In the genomic region with DNA sequence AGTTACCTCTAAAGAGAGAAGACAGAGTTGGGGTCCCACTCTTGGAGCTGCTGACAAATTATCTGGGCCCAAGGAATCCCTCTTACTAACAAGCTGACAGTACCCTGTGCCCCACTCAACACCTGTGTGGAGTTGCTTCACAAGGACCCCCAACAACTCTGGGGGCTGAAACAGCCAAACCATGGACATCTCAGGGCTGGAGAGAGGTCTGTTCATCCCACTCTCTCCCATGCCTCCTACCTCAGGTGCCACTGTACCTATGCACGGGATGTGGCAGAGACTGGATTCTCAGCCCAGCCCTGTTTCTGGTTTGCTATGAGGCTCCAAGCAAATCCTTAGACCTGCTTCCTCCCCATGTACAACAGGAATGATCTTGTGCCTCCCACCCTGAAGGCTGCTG, we compare ENCODE assay signal across 20 cellular contexts.
DNase-seq lines count a peak whose midpoint lies in the region; ATAC-seq and TF ChIP-seq lines count a peak whose summit lies in the region.
"Had no signal": no experiment of that assay in that cellular context is flagged by ENCODE, and none has a peak within 500 bp of the region (broad histone marks: within the 10 kb centered on the region; RNA-seq: fewer than 3 reads in every experiment).

No MANE protein-coding gene starts in this region.

- H3K9me3 Mint-ChIP-seq in activated naive CD4-positive, alpha-beta T cell treated with anti-CD3 and anti-CD28 coated beads, Interleukin-2, amount 10 ng/mL, durations not matched to agents 7 days and 5 days, result no peaks in the 10 kb centered on the region
- no peaks in the 10 kb centered on the region for H3K9me3 Mint-ChIP-seq in activated naive CD4-positive, alpha-beta T cell treated with anti-CD3 and anti-CD28 coated beads, Interleukin-2, amount 50 U/mL, for 72 hours
- H3K9me3 Mint-ChIP-seq: CD14-positive monocyte; CD4-positive, alpha-beta T cell; CD8-positive, alpha-beta memory T cell had no signal

- H3K27ac Mint-ChIP-seq in activated naive CD4-positive, alpha-beta T cell treated with anti-CD3 and anti-CD28 coated beads, Interleukin-2, amount 10 ng/mL, durations not matched to agents 7 days and 5 days, result no peak overlapping the region
- no peak overlapping the region for H3K27ac Mint-ChIP-seq in activated naive CD4-positive, alpha-beta T cell treated with anti-CD3 and anti-CD28 coated beads, Interleukin-2, amount 50 U/mL, for 72 hours
- H3K27ac Mint-ChIP-seq: CD4-positive, alpha-beta T cell had no signal

- peaks cover 2% of the 10 kb centered on the region for H4K20me1 ChIP-seq in osteoblast (ENCODE audit: insufficient read depth, low read length)

- H3K9me3 ChIP-seq in osteoblast (ENCODE audit: low read depth, low read length) (no peaks in the 10 kb centered on the region), body of pancreas (no peaks in the 10 kb centered on the region)
- H3K9me3 ChIP-seq: BE2C; BLaER1 treated with 17β-estradiol and CSF1 and Interleukin-3, amounts not matched to agents 10 nM and 100 nM had no signal

- no peak overlapping the region for H3K4me3 Mint-ChIP-seq in activated naive CD4-positive, alpha-beta T cell treated with anti-CD3 and anti-CD28 coated beads, Interleukin-2, amount 10 ng/mL, durations not matched to agents 7 days and 5 days
- H3K4me3 Mint-ChIP-seq: CD14-positive monocyte; CD4-positive, alpha-beta T cell; CD8-positive, alpha-beta memory T cell had no signal

- H3K4me2 ChIP-seq in osteoblast (ENCODE audit: insufficient read depth, low read length), result no peak overlapping the region
- H3K4me2 ChIP-seq: BLaER1 treated with 17β-estradiol and CSF1 and Interleukin-3, amounts not matched to agents 10 nM and 100 nM had no signal

- no peaks in the 10 kb centered on the region for H3K4me1 ChIP-seq in osteoblast (ENCODE audit: insufficient read depth, low read length)
- peaks cover 5% of the 10 kb centered on the region for H3K4me1 ChIP-seq in body of pancreas

- H3K36me3 ChIP-seq in osteoblast (ENCODE audit: insufficient read depth, low read length) (peaks cover 19% of the 10 kb centered on the region), body of pancreas (replicated peaks in 1 of 2; ENCODE audit: insufficient read depth in 1 of 2, low read depth in 2 of 2) (no peaks in the 10 kb centered on the region)

- H3K4me1 Mint-ChIP-seq in activated naive CD4-positive, alpha-beta T cell treated with anti-CD3 and anti-CD28 coated beads, Interleukin-2, amount 10 ng/mL, durations not matched to agents 7 days and 5 days, result no peaks in the 10 kb centered on the region
- H3K4me1 Mint-ChIP-seq: CD14-positive monocyte; CD8-positive, alpha-beta memory T cell had no signal

- H3K27ac ChIP-seq in osteoblast (ENCODE audit: low read depth, low read length), result no peak overlapping the region
- H3K27ac ChIP-seq in body of pancreas, result no peak overlapping the region
- H3K27ac ChIP-seq: BLaER1 treated with 17β-estradiol and CSF1 and Interleukin-3, amounts not matched to agents 10 nM and 100 nM; GM23248 had no signal

- no peak for ATAC-seq in activated naive CD4-positive, alpha-beta T cell treated with anti-CD3 and anti-CD28 coated beads, Interleukin-2, amount 50 U/mL, for 72 hours
- no peak for ATAC-seq in body of pancreas

- TF ChIP-seq CTCF in osteoblast (IDR thresholded peaks at IDR 0.05; ENCODE audit: extremely low read depth, low read depth, low read length) (no peak), body of pancreas (IDR thresholded peaks at IDR 0.05) (no peak)

- H3K79me2 ChIP-seq in osteoblast (ENCODE audit: insufficient read depth, low read length), result no peaks in the 10 kb centered on the region

- CTCF ChIA-PET in activated naive CD4-positive, alpha-beta T cell treated with anti-CD3 and anti-CD28 coated beads, Interleukin-2, amount 10 ng/mL, durations not matched to agents 7 days and 5 days (lab: Charles Lee), result interaction anchor here (1.0 to 1.1 kb wide), 2 partner anchors 19 to 23 kb away, joined by 3 read pairs; no protein-coding TSS in a partner anchor

- intact Hi-C loops in body of pancreas (cut with DNase I), result no loop called here

- no peak overlapping the region for H2AFZ ChIP-seq in osteoblast (ENCODE audit: low read length)
- H2AFZ ChIP-seq: GM23248 had no signal

- no peak for TF ChIP-seq POLR2A in body of pancreas (IDR thresholded peaks at IDR 0.05)

- 93 to 100% methylated on average over 1 of the region's 1 CpG for WGBS in body of pancreas, 2 donors

- H3K27me3 ChIP-seq in osteoblast (ENCODE audit: insufficient read depth, low read length) (no peaks in the 10 kb centered on the region), body of pancreas (no peaks in the 10 kb centered on the region)
- H3K27me3 ChIP-seq: BE2C; BLaER1 treated with 17β-estradiol and CSF1 and Interleukin-3, amounts not matched to agents 10 nM and 100 nM had no signal

- no peaks in the 10 kb centered on the region for H3K27me3 Mint-ChIP-seq in activated naive CD4-positive, alpha-beta T cell treated with anti-CD3 and anti-CD28 coated beads, Interleukin-2, amount 10 ng/mL, durations not matched to agents 7 days and 5 days
- H3K27me3 Mint-ChIP-seq: CD4-positive, alpha-beta T cell; CD8-positive, alpha-beta memory T cell had no signal

- DNase-seq in activated naive CD4-positive, alpha-beta T cell treated with anti-CD3 and anti-CD28 coated beads, Interleukin-2, amount 10 ng/mL, durations not matched to agents 7 days and 5 days, result peak; percentile 16
- DNase-seq in activated naive CD4-positive, alpha-beta T cell treated with anti-CD3 and anti-CD28 coated beads, Interleukin-2, amount 50 U/mL, for 72 hours (ENCODE audit: low spot score in 2 of 2), result no peak
- DNase-seq in cerebellum (ENCODE audit: low spot score) (peak; percentile 6), osteoblast (ENCODE audit: insufficient read length, low spot score, missing footprints) (peak; percentile 78), ureter (ENCODE audit: low spot score) (peak; percentile 4), body of pancreas (no peak), NCI-H2227 (lab: John Stamatoyannopoulos, UW; ENCODE audit: unreplicated experiment) (no peak), DMS53 (lab: John Stamatoyannopoulos, UW) (no peak)
- DNase-seq: AML-193; BE2C; CD4-positive, alpha-beta T cell; CD8-positive, alpha-beta memory T cell; DMS 273 treated with DMSO at 0.1 percent for 48 hours; DMS79 treated with DMSO at 0.1 percent for 48 hours; GF-D8; GM23248; H7; HCEC 1CT had no signal

- H3K4me3 ChIP-seq in osteoblast (ENCODE audit: insufficient read depth, low read length), result no peak overlapping the region
- H3K4me3 ChIP-seq in body of pancreas, result no peak overlapping the region
- H3K4me3 ChIP-seq: BLaER1 treated with 17β-estradiol and CSF1 and Interleukin-3, amounts not matched to agents 10 nM and 100 nM; GM23248 had no signal

- H3K36me3 Mint-ChIP-seq in activated naive CD4-positive, alpha-beta T cell treated with anti-CD3 and anti-CD28 coated beads, Interleukin-2, amount 10 ng/mL, durations not matched to agents 7 days and 5 days, result peaks cover 14% of the 10 kb centered on the region
- H3K36me3 Mint-ChIP-seq in activated naive CD4-positive, alpha-beta T cell treated with anti-CD3 and anti-CD28 coated beads, Interleukin-2, amount 50 U/mL, for 72 hours, result no peaks in the 10 kb centered on the region

Comparison
In these comparisons a context has a peak if more than half of its experiments do, and no peak if none do; other contexts are left out.
1. DNase-seq: peak in activated naive CD4-positive, alpha-beta T cell treated with anti-CD3 and anti-CD28 coated beads, Interleukin-2, amount 10 ng/mL, durations not matched to agents 7 days and 5 days (single experiment), cerebellum (single experiment), osteoblast (single experiment) and ureter (single experiment); none in activated naive CD4-positive, alpha-beta T cell treated with anti-CD3 and anti-CD28 coated beads, Interleukin-2, amount 50 U/mL, for 72 hours (0 of 2), body of pancreas (0 of 4), NCI-H2227 (single experiment) and DMS53 (single experiment).